In the genomic region with DNA sequence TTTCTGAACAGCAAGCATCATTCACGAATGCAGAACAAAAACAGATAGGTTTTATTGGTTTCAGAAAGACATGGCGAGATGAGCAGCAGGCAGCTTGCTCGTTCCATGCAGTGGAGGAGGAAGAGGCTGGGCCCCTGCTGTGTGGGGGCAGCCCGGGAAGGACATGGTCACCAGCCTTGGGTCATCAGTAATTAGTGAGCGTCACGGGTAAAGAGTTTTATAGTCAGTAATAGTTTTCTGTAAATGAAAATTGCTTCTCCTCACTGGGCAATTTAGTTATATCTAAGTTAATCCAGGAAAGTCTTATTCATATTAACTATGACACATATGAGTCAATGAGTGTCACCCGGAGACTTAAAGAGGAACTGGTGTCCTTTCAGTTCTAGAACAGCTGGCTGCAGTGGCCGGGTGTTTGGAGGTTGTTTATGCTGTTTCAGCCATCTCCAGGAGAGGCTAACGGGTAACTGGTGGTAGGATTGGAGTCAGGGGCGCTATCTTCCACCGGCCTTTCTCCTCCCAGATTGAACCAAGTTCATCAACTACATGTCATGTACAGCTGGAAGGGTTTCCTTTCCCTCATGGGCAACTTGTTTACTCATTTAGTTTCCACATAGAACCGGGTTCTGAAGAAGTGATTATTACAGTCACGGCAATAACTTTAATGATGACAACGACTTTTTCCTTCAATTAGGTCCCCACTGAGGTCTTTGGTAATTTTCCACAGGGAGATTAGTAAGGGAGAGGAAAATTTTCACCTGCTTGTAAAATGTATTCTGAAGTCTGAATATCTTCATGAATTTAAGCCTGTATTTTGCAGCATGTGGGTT, we compare ENCODE assay signal across 9 cellular contexts. TPM values are rescaled to one million over a fixed set of nuclear protein-coding genes. Genes with fewer than 3 reads are reported as not detected.
DNase-seq lines count a peak whose midpoint lies in the region; ATAC-seq, FAIRE-seq and TF ChIP-seq lines count a peak whose summit lies in the region.
"Had no signal": no experiment of that assay in that cellular context is flagged by ENCODE, and none has a peak within 500 bp of the region (broad histone marks: within the 10 kb centered on the region; RNA-seq: fewer than 3 reads in every experiment).

No MANE protein-coding gene starts in this region.

- no peak for FAIRE-seq in kidney (lab: Jason Lieb, UNC)

- H3K27me3 ChIP-seq in right lobe of liver: no peaks in the 10 kb centered on the region
- no peaks in the 10 kb centered on the region for H3K27me3 ChIP-seq in prostate gland (replicated peaks; ENCODE audit: insufficient read depth)

- no peak for TF ChIP-seq POLR2A in right lobe of liver (IDR thresholded peaks at IDR 0.05)
- TF ChIP-seq POLR2A in prostate gland (IDR thresholded peaks at IDR 0.05): no peak

- no peaks in the 10 kb centered on the region for H3K9me3 ChIP-seq in right lobe of liver
- no peaks in the 10 kb centered on the region for H3K9me3 ChIP-seq in kidney (ENCODE audit: control insufficient read depth in 1 of 2, low read length in 2 of 2)
- H3K9me3 ChIP-seq in prostate gland: no peaks in the 10 kb centered on the region

- DNase-seq in Kasumi-1 (lab: John Stamatoyannopoulos, UW) (peak; percentile 61 to 65), right lobe of liver (no peak), kidney (no peak), prostate gland (ENCODE audit: low spot score) (no peak), HEK293T (ENCODE audit: extremely low spot score) (no peak), NCI-H2029 treated with DMSO at 0.1 percent for 48 hours (lab: John Stamatoyannopoulos, UW) (no peak)

- H3K4me1 ChIP-seq in right lobe of liver (no peaks in the 10 kb centered on the region), kidney (ENCODE audit: control insufficient read depth in 1 of 2, insufficient read depth in 1 of 2, low read depth in 1 of 2, low read length in 2 of 2) (no peaks in the 10 kb centered on the region), prostate gland (replicated peaks) (no peaks in the 10 kb centered on the region)
- H3K4me1 ChIP-seq: parathyroid adenoma had no signal

- ATAC-seq in GM18858 (IDR thresholded peaks at IDR 0.05; ENCODE audit: unreplicated experiment) (peak; percentile 93), GM21723 (IDR thresholded peaks at IDR 0.05; ENCODE audit: unreplicated experiment) (peak; percentile 96), right lobe of liver (peak; percentile 38 to 75 (median 58))

- H3K4me3 ChIP-seq in right lobe of liver (no peak overlapping the region), kidney (ENCODE audit: low read length in 2 of 2) (no peak overlapping the region), prostate gland (no peak overlapping the region)

- intact Hi-C loops in right lobe of liver (cut with DNase I): no loop called here
- intact Hi-C loops in kidney (cut with DNase I): no loop called here
- intact Hi-C loops in prostate gland (cut with DNase I): no loop called here

- POLR2A ChIA-PET in HEK293T (lab: Yijun Ruan, JAX): interaction anchor here (0.6 kb wide), 1 partner anchor 269 kb away, joined by 3 read pairs; no protein-coding TSS in a partner anchor

- CTCF ChIA-PET in HEK293T (lab: Yijun Ruan, JAX): no interaction called here

- WGBS in right lobe of liver (ENCODE audit: insufficient coverage, low coverage, low lambda C conversion rate, missing lambda C conversion rate): 55% methylated on average over 13 of the region's 14 CpGs
- 78% methylated on average over 14 of the region's 14 CpGs for WGBS in prostate gland

- H3K36me3 ChIP-seq in right lobe of liver (no peaks in the 10 kb centered on the region), kidney (ENCODE audit: control insufficient read depth in 1 of 2, insufficient read depth in 2 of 2, low read length in 2 of 2) (no peaks in the 10 kb centered on the region), prostate gland (no peaks in the 10 kb centered on the region)

- no peak overlapping the region for H3K9ac ChIP-seq in kidney (ENCODE audit: low read length in 2 of 2)
- H3K9ac ChIP-seq: parathyroid adenoma had no signal

- TF ChIP-seq CTCF in right lobe of liver (IDR thresholded peaks at IDR 0.05): no peak
- TF ChIP-seq CTCF in kidney (IDR thresholded peaks at IDR 0.05; ENCODE audit: borderline replicate concordance, extremely low read depth, insufficient read depth): no peak
- no peak for TF ChIP-seq CTCF in prostate gland (IDR thresholded peaks at IDR 0.05)

- no peak overlapping the region for H3K27ac ChIP-seq in right lobe of liver
- no peak overlapping the region for H3K27ac ChIP-seq in kidney (ENCODE audit: low read depth in 2 of 2, low read length in 2 of 2)
- no peak overlapping the region for H3K27ac ChIP-seq in prostate gland
- H3K27ac ChIP-seq: parathyroid adenoma had no signal

TF ChIP-seq in HEK293T, 16 proteins besides CTCF, POLR2A, EP300 and RAD21:
- TF ChIP-seq NFRKB (IDR thresholded peaks at IDR 0.05) (no peak), BHLHE40 (IDR thresholded peaks at IDR 0.05; ENCODE audit: borderline replicate concordance) (no peak), L3MBTL2 (conservative IDR thresholded peaks at IDR 0.05) (no peak), CTBP1 (IDR thresholded peaks at IDR 0.05; ENCODE audit: borderline replicate concordance) (no peak), SUZ12 (IDR thresholded peaks at IDR 0.05) (no peak), FOXM1 (IDR thresholded peaks at IDR 0.05; ENCODE audit: borderline replicate concordance) (no peak)
- TF ChIP-seq, protein P1, sequence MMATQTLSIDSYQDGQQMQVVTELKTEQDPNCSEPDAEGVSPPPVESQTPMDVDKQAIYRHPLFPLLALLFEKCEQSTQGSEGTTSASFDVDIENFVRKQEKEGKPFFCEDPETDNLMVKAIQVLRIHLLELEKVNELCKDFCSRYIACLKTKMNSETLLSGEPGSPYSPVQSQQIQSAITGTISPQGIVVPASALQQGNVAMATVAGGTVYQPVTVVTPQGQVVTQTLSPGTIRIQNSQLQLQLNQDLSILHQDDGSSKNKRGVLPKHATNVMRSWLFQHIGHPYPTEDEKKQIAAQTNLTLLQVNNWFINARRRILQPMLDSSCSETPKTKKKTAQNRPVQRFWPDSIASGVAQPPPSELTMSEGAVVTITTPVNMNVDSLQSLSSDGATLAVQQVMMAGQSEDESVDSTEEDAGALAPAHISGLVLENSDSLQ (IDR thresholded peaks at IDR 0.05): no peak

RNA-seq across cellular contexts. Expression of a gene that starts 34.6 kb away (rescaled TPM):
- total RNA-seq in right lobe of liver (under 1 TPM in 5 of 6 experiments, not detected in 1; 0.13 to 0.53 (median 0.25) TPM), kidney (1.8 TPM), prostate gland (1 to 10 TPM; 4.3 to 5.2 TPM)
- polyA plus RNA-seq in kidney (ENCODE audit: insufficient read depth, low read depth, low replicate concordance): 9.2 TPM

Comparison
In these comparisons a context has a peak if more than half of its experiments do, and no peak if none do; other contexts are left out.
1. DNase-seq: peak in Kasumi-1 (2 of 2); none in right lobe of liver (0 of 3), kidney (single experiment), prostate gland (single experiment), HEK293T (single experiment) and NCI-H2029 treated with DMSO at 0.1 percent for 48 hours (single experiment).
2. Peak in every context shown above with its lines, with median percentiles within 50 percentile points of each other: ATAC-seq.